8 cellular contexts compared by ENCODE assay signal in genomic region chr6:33199687-33200233, GRCh38. TPM values are rescaled to one million over a fixed set of nuclear protein-coding genes. Genes with fewer than 3 reads are reported as not detected.
DNase-seq lines count a peak whose midpoint lies in the region; ATAC-seq, FAIRE-seq and TF ChIP-seq lines count a peak whose summit lies in the region.

No MANE protein-coding gene starts in this region.

- H3K79me1 ChIP-seq in H1 (ENCODE audit: low read depth, low read length) = peaks cover 16% of the 10 kb centered on the region

- H3K18ac ChIP-seq in H1 (ENCODE audit: extremely low read depth, low read length) = peak overlapping the region; percentile 26

- H4K5ac ChIP-seq in H1 (ENCODE audit: insufficient read length, low read depth, low read length) = no peak overlapping the region

- H3K4me1 ChIP-seq in H1 (replicated peaks in 1 of 4; ENCODE audit: control insufficient read depth in 3 of 4, insufficient read depth in 4 of 4, low read length in 3 of 4) (peaks cover 8 to 25% (median 9%) of the 10 kb centered on the region in 4 experiments), mucosa of descending colon (ENCODE audit: low read depth) (peaks cover 44% of the 10 kb centered on the region)

- H3K79me2 ChIP-seq in H1 (ENCODE audit: control insufficient read depth in 1 of 2, insufficient read depth in 2 of 2, low read length in 2 of 2) = peaks cover 3 to 22% of the 10 kb centered on the region in 2 experiments; a peak in 3 of 4 replicates

- no peak overlapping the region for H2BK15ac ChIP-seq in H1 (ENCODE audit: low read length)

- peak overlapping the region; percentile 98; the same call in 1 of the 2 replicates for H4K8ac ChIP-seq in H1 (ENCODE audit: extremely low read depth, insufficient read depth, low read length)

- CTCF ChIA-PET in activated CD4-positive, alpha-beta T cell treated with anti-CD3 and anti-CD28 coated beads, Interleukin-2, amount 10 ng/mL, durations not matched to agents 7 days and 5 days (lab: Charles Lee) = interaction anchor here (0.9 to 1.9 kb wide), 3 partner anchors 9 to 75 kb away, joined by 3 to 8 read pairs (median 4); partner anchors contain the start of gene RING1
- CTCF ChIA-PET in H1 (lab: Charles Lee; ENCODE audit: partially characterized antibody) = interaction anchor here (2.8 to 3.1 kb wide), 3 partner anchors 10 to 49 kb away, joined by 8 to 30 read pairs (median 26); no protein-coding TSS in a partner anchor

- H3K14ac ChIP-seq in H1 (ENCODE audit: insufficient read length) = no peak overlapping the region

- no peak overlapping the region for H2BK120ac ChIP-seq in H1 (replicated peaks; ENCODE audit: low read depth, low read length)

- TF ChIP-seq EP300 in H1 (IDR thresholded peaks at IDR 0.05; ENCODE audit: borderline replicate concordance in 1 of 2, low read depth in 2 of 2, low read length in 2 of 2) = no peak

- peak overlapping the region; percentile 100 for H3K4me3 Mint-ChIP-seq in activated CD4-positive, alpha-beta T cell treated with anti-CD3 and anti-CD28 coated beads, Interleukin-2, amount 10 ng/mL, durations not matched to agents 7 days and 5 days
- peak overlapping the region; percentile 99 to 100 for H3K4me3 Mint-ChIP-seq in stimulated activated naive B cell treated with anti-CD40 and anti-IgM and Interleukin-4, amounts not matched to agents 10 μg/mL and 1 μg/mL and 100 μg/mL, for 72 hours

- no peak overlapping the region for H2BK20ac ChIP-seq in H1 (ENCODE audit: low read length)

- no peak overlapping the region; the same call in 1 of the 2 replicates for H2BK12ac ChIP-seq in H1 (ENCODE audit: low read depth, low read length)

- H3K56ac ChIP-seq in H1 (replicated peaks; ENCODE audit: insufficient read length, low read depth, low read length) = no peak overlapping the region

- no peaks in the 10 kb centered on the region for H3K27me3 Mint-ChIP-seq in activated CD4-positive, alpha-beta T cell treated with anti-CD3 and anti-CD28 coated beads, Interleukin-2, amount 10 ng/mL, durations not matched to agents 7 days and 5 days
- no peaks in the 10 kb centered on the region for H3K27me3 Mint-ChIP-seq in stimulated activated naive B cell treated with anti-CD40 and anti-IgM and Interleukin-4, amounts not matched to agents 10 μg/mL and 1 μg/mL and 100 μg/mL, for 72 hours

- peak overlapping the region; percentile 96 to 99 for H3K4me2 ChIP-seq in H1 (ENCODE audit: insufficient read depth in 1 of 2, low read depth in 2 of 2, low read length in 2 of 2)

- H3K23ac ChIP-seq in H1 (ENCODE audit: insufficient read length) = no peak overlapping the region

- intact Hi-C loops in mucosa of descending colon (cut with DNase I, micrococcal nuclease) = no loop called here

- peak; percentile 84 for DNase-seq in NCI-H2029 (lab: John Stamatoyannopoulos, UW)
- no peak for DNase-seq in NCI-H2029 treated with DMSO at 0.1 percent for 48 hours (lab: John Stamatoyannopoulos, UW)
- peak; percentile 92 for DNase-seq in NCI-H2196 (lab: John Stamatoyannopoulos, UW; ENCODE audit: unreplicated experiment)
- DNase-seq in activated CD4-positive, alpha-beta T cell treated with anti-CD3 and anti-CD28 coated beads, Interleukin-2, amount 10 ng/mL, durations not matched to agents 7 days and 5 days = peak; percentile 79
- peak in 1 of 2 experiments; percentile 73 for DNase-seq in H1 (ENCODE audit: low read depth in 1 of 2, low spot score in 2 of 2)
- DNase-seq in mucosa of descending colon = peak in 2 of 3 donors; percentile 82 to 88
- peak; percentile 56 for DNase-seq in stimulated activated naive B cell treated with anti-CD40 and anti-IgM and Interleukin-4, amounts not matched to agents 10 μg/mL and 1 μg/mL and 100 μg/mL, for 72 hours

- peak overlapping the region; percentile 93; the same call in 1 of the 2 replicates for H3K27ac ChIP-seq in H1 (ENCODE audit: low read depth, low read length)

- H3K36me3 Mint-ChIP-seq in activated CD4-positive, alpha-beta T cell treated with anti-CD3 and anti-CD28 coated beads, Interleukin-2, amount 10 ng/mL, durations not matched to agents 7 days and 5 days (ENCODE audit: low read depth) = peaks cover 51% of the 10 kb centered on the region
- peaks cover 44 to 68% of the 10 kb centered on the region in 2 donors for H3K36me3 Mint-ChIP-seq in stimulated activated naive B cell treated with anti-CD40 and anti-IgM and Interleukin-4, amounts not matched to agents 10 μg/mL and 1 μg/mL and 100 μg/mL, for 72 hours

- 5% methylated on average over 14 of the region's 26 CpGs; no CpG with 5 or more reads in 1 of the 2 experiments for WGBS in H1 (ENCODE audit: extremely low coverage in 1 of 2, insufficient coverage in 1 of 2, insufficient read length in 1 of 2, insufficient replicate concordance in 2 of 2, low coverage in 1 of 2, low lambda C conversion rate in 2 of 2, missing lambda C conversion rate in 1 of 2), 2 experiments

- peak overlapping the region; percentile 96 for H2BK5ac ChIP-seq in H1 (ENCODE audit: low read depth, low read length)

- no peak for TF ChIP-seq CTCF in H1 (IDR thresholded peaks at IDR 0.05; ENCODE audit: control extremely low read depth in 1 of 3, insufficient read depth in 1 of 3, low read depth in 1 of 3, low read length in 3 of 3)
- TF ChIP-seq CTCF in mucosa of descending colon (IDR thresholded peaks at IDR 0.05) = no peak

- TF ChIP-seq POLR2A in H1 (IDR thresholded peaks at IDR 0.05; ENCODE audit: control extremely low read depth in 1 of 2, low read depth in 2 of 2, low read length in 2 of 2) = no peak

- peaks cover 5 to 23% of the 10 kb centered on the region in 2 experiments for H4K20me1 ChIP-seq in H1 (replicated peaks in 1 of 2; ENCODE audit: control insufficient read depth in 1 of 2, insufficient read depth in 2 of 2, low read length in 2 of 2)

- peaks cover 7 to 30% (median 20%) of the 10 kb centered on the region in 4 experiments for H3K36me3 ChIP-seq in H1 (ENCODE audit: control insufficient read depth in 2 of 4, insufficient read depth in 4 of 4, low read length in 3 of 4)
- peaks cover 8% of the 10 kb centered on the region for H3K36me3 ChIP-seq in mucosa of descending colon (ENCODE audit: low read depth)

- H3K9me3 ChIP-seq in H1 (ENCODE audit: insufficient read depth in 2 of 2, low read depth in 1 of 2, low read length in 1 of 2) = no peaks in the 10 kb centered on the region
- H3K9me3 ChIP-seq in mucosa of descending colon = no peaks in the 10 kb centered on the region

- H3K27me3 ChIP-seq in H1 (replicated peaks in 1 of 4; ENCODE audit: control insufficient read depth in 3 of 4, extremely low read depth in 1 of 4, insufficient read depth in 3 of 4, low read length in 3 of 4) = no peaks in the 10 kb centered on the region

- no peaks in the 10 kb centered on the region for H3K9me3 Mint-ChIP-seq in activated CD4-positive, alpha-beta T cell treated with anti-CD3 and anti-CD28 coated beads, Interleukin-2, amount 10 ng/mL, durations not matched to agents 7 days and 5 days
- no peaks in the 10 kb centered on the region for H3K9me3 Mint-ChIP-seq in stimulated activated naive B cell treated with anti-CD40 and anti-IgM and Interleukin-4, amounts not matched to agents 10 μg/mL and 1 μg/mL and 100 μg/mL, for 72 hours

- no peak overlapping the region for H3K4ac ChIP-seq in H1 (replicated peaks; ENCODE audit: insufficient read length, low read depth, low read length)

- H2AK5ac ChIP-seq in H1 (ENCODE audit: low read depth, low read length) = no peak overlapping the region; the same call in 1 of the 2 replicates

- H3K23me2 ChIP-seq in H1 (ENCODE audit: low read depth, low read length) = peaks cover 15% of the 10 kb centered on the region

- H4K91ac ChIP-seq in H1 (replicated peaks; ENCODE audit: insufficient read length, low read length) = no peak overlapping the region

- peak overlapping the region; percentile 87 to 89 (median 88) for H3K4me3 ChIP-seq in H1 (ENCODE audit: extremely low read depth in 1 of 4, insufficient read depth in 2 of 4, low read depth in 3 of 4, low read length in 4 of 4)
- H3K4me3 ChIP-seq in mucosa of descending colon = peak overlapping the region; percentile 86

- peak overlapping the region; percentile 51; the same call in 1 of the 2 replicates for H2AFZ ChIP-seq in H1 (ENCODE audit: low read length)

- FAIRE-seq in H1 (lab: Jason Lieb, UNC) = no peak

- peak overlapping the region; percentile 74 for H3K27ac Mint-ChIP-seq in activated CD4-positive, alpha-beta T cell treated with anti-CD3 and anti-CD28 coated beads, Interleukin-2, amount 10 ng/mL, durations not matched to agents 7 days and 5 days
- peak overlapping the region; percentile 70 for H3K27ac Mint-ChIP-seq in stimulated activated naive B cell treated with anti-CD40 and anti-IgM and Interleukin-4, amounts not matched to agents 10 μg/mL and 1 μg/mL and 100 μg/mL, for 72 hours

- POLR2A ChIA-PET in activated CD4-positive, alpha-beta T cell treated with anti-CD3 and anti-CD28 coated beads, Interleukin-2, amount 10 ng/mL, durations not matched to agents 7 days and 5 days (lab: Charles Lee) = no interaction called here
- POLR2A ChIA-PET in H1 (lab: Charles Lee; ENCODE audit: partially characterized antibody) = interaction anchor here (0.6 to 1.7 kb wide), 10 partner anchors 10 to 229 kb away, joined by 3 to 7 read pairs (median 3); partner anchors contain the start of genes B3GALT4, RPS18 and VPS52

- ATAC-seq in HG02759 (IDR thresholded peaks at IDR 0.05; ENCODE audit: unreplicated experiment) (peak; percentile 20), mucosa of descending colon (peak; percentile 57)
- peak; percentile 42 to 46 for ATAC-seq in stimulated activated naive B cell treated with anti-CD40 and anti-IgM and Interleukin-4, amounts not matched to agents 10 μg/mL and 1 μg/mL and 100 μg/mL, for 72 hours (replicated peaks)

- peak overlapping the region; percentile 42 to 96 (median 62); a peak in 6 of 7 replicates for H3K9ac ChIP-seq in H1 (replicated peaks in 1 of 4; ENCODE audit: extremely low read depth in 1 of 4, low read depth in 3 of 4, low read length in 3 of 4)

- TF ChIP-seq RAD21 in H1 (IDR thresholded peaks at IDR 0.05 in 1 of 2, conservative IDR thresholded peaks at IDR 0.05 in 1 of 2; ENCODE audit: low read depth in 2 of 2, low read length in 2 of 2) = no peak

- peaks cover 62% of the 10 kb centered on the region for H3K4me1 Mint-ChIP-seq in activated CD4-positive, alpha-beta T cell treated with anti-CD3 and anti-CD28 coated beads, Interleukin-2, amount 10 ng/mL, durations not matched to agents 7 days and 5 days
- H3K4me1 Mint-ChIP-seq in stimulated activated naive B cell treated with anti-CD40 and anti-IgM and Interleukin-4, amounts not matched to agents 10 μg/mL and 1 μg/mL and 100 μg/mL, for 72 hours = peaks cover 61 to 68% of the 10 kb centered on the region in 2 donors

RNA-seq across cellular contexts. Expression of gene RXRB, which starts 0.7 kb away (rescaled TPM):
- 10 to 100 TPM; 45.0 to 46.2 TPM for total RNA-seq in activated CD4-positive, alpha-beta T cell treated with anti-CD3 and anti-CD28 coated beads, Interleukin-2, amount 10 ng/mL, durations not matched to agents 7 days and 5 days
- total RNA-seq in H1 (2021; fragmentation: NEBNext Ultra II Directional; extraction: Animal tissue kit (Norgen Biotek cat#: 25700)) = 17.8 and 18.1 TPM in 2 replicates
- 13.0 and 13.9 TPM in 2 replicates for polyA plus RNA-seq in H1 (2011; rRNA removed)
- polyA plus RNA-seq in H1 (2011; cell fraction: cytosol; rRNA removed) = 16.9 TPM
- polyA plus RNA-seq in H1 (2011; cell fraction: nucleus; rRNA removed) = 66.2 TPM
- polyA plus RNA-seq in H1 (2012, experiment 1 of 2) = 19.8 to 22.9 TPM (median 20.3 TPM) in 4 replicates
- polyA plus RNA-seq in H1 (2012, experiment 2 of 2) = 16.5 TPM
- polyA plus RNA-seq in H1 (2013, experiment 1 of 2) = 10.0 TPM
- 8.4 TPM for polyA plus RNA-seq in H1 (2013, experiment 2 of 2)
- polyA minus RNA-seq in H1 (2011; rRNA and poly(A)+ RNA removed) = 21.1 and 23.4 TPM in 2 replicates
- polyA minus RNA-seq in H1 (2011; cell fraction: cytosol; rRNA and poly(A)+ RNA removed) = 12.0 TPM
- 18.4 TPM for polyA minus RNA-seq in H1 (2011; cell fraction: nucleus; rRNA and poly(A)+ RNA removed)
- 10 to 100 TPM; 45.4 to 51.1 (median 51.1) TPM for total RNA-seq in mucosa of descending colon

RNA-seq across cellular contexts. Expression of gene SLC39A7, which starts 0.9 kb away (rescaled TPM):
- 10 to 100 TPM; 34.8 to 48.5 TPM for total RNA-seq in activated CD4-positive, alpha-beta T cell treated with anti-CD3 and anti-CD28 coated beads, Interleukin-2, amount 10 ng/mL, durations not matched to agents 7 days and 5 days
- 120 and 123 TPM in 2 replicates for total RNA-seq in H1 (2021; fragmentation: NEBNext Ultra II Directional; extraction: Animal tissue kit (Norgen Biotek cat#: 25700))
- 63.3 and 70.2 TPM in 2 replicates for polyA plus RNA-seq in H1 (2011; rRNA removed)
- 82.9 TPM for polyA plus RNA-seq in H1 (2011; cell fraction: cytosol; rRNA removed)
- polyA plus RNA-seq in H1 (2011; cell fraction: nucleus; rRNA removed) = 75.8 TPM
- polyA plus RNA-seq in H1 (2012, experiment 1 of 2) = 144 to 176 TPM (median 153 TPM) in 4 replicates
- 57.8 TPM for polyA plus RNA-seq in H1 (2012, experiment 2 of 2)
- 66.7 TPM for polyA plus RNA-seq in H1 (2013, experiment 1 of 2)
- 81.1 TPM for polyA plus RNA-seq in H1 (2013, experiment 2 of 2)
- 86.6 and 90.3 TPM in 2 replicates for polyA minus RNA-seq in H1 (2011; rRNA and poly(A)+ RNA removed)
- polyA minus RNA-seq in H1 (2011; cell fraction: cytosol; rRNA and poly(A)+ RNA removed) = 34.1 TPM
- 29.8 TPM for polyA minus RNA-seq in H1 (2011; cell fraction: nucleus; rRNA and poly(A)+ RNA removed)
- total RNA-seq in mucosa of descending colon = 100 to 1,000 TPM in 2 of 3 donors, 10 to 100 TPM in 1; 96.9 to 159 (median 106) TPM

RNA-seq across cellular contexts. Expression of gene HSD17B8, which starts 4.7 kb away (rescaled TPM):
- total RNA-seq in activated CD4-positive, alpha-beta T cell treated with anti-CD3 and anti-CD28 coated beads, Interleukin-2, amount 10 ng/mL, durations not matched to agents 7 days and 5 days = 10 to 100 TPM; 11.0 to 13.6 TPM
- total RNA-seq in H1 (2021; fragmentation: NEBNext Ultra II Directional; extraction: Animal tissue kit (Norgen Biotek cat#: 25700)) = 3.3 and 3.6 TPM in 2 replicates
- 17.1 and 22.0 TPM in 2 replicates for polyA plus RNA-seq in H1 (2011; rRNA removed)
- 19.1 TPM for polyA plus RNA-seq in H1 (2011; cell fraction: cytosol; rRNA removed)
- polyA plus RNA-seq in H1 (2011; cell fraction: nucleus; rRNA removed) = 14.9 TPM
- polyA plus RNA-seq in H1 (2012, experiment 1 of 2) = 5.5 to 9.2 TPM (median 7.1 TPM) in 4 replicates
- 10.3 TPM for polyA plus RNA-seq in H1 (2012, experiment 2 of 2)
- polyA plus RNA-seq in H1 (2013, experiment 1 of 2) = 4.2 TPM
- 4.5 TPM for polyA plus RNA-seq in H1 (2013, experiment 2 of 2)
- 4.1 and 4.2 TPM in 2 replicates for polyA minus RNA-seq in H1 (2011; rRNA and poly(A)+ RNA removed)
- polyA minus RNA-seq in H1 (2011; cell fraction: cytosol; rRNA and poly(A)+ RNA removed) = 4.0 TPM
- polyA minus RNA-seq in H1 (2011; cell fraction: nucleus; rRNA and poly(A)+ RNA removed) = 4.2 TPM
- 10 to 100 TPM; 12.3 to 23.2 (median 19.7) TPM for total RNA-seq in mucosa of descending colon

RNA-seq across cellular contexts. Expression of gene COL11A2, which starts 7.5 kb away (rescaled TPM):
- 1 to 10 TPM; 1.3 to 1.4 TPM for total RNA-seq in activated CD4-positive, alpha-beta T cell treated with anti-CD3 and anti-CD28 coated beads, Interleukin-2, amount 10 ng/mL, durations not matched to agents 7 days and 5 days
- 2.8 and 3.5 TPM in 2 replicates for total RNA-seq in H1 (2021; fragmentation: NEBNext Ultra II Directional; extraction: Animal tissue kit (Norgen Biotek cat#: 25700))
- 3.8 and 4.7 TPM in 2 replicates for polyA plus RNA-seq in H1 (2011; rRNA removed)
- 3.6 TPM for polyA plus RNA-seq in H1 (2011; cell fraction: cytosol; rRNA removed)
- polyA plus RNA-seq in H1 (2011; cell fraction: nucleus; rRNA removed) = 35.4 TPM
- polyA plus RNA-seq in H1 (2012, experiment 1 of 2) = 3.6 to 5.4 TPM (median 4.7 TPM) in 4 replicates
- 2.6 TPM for polyA plus RNA-seq in H1 (2012, experiment 2 of 2)
- 3.4 TPM for polyA plus RNA-seq in H1 (2013, experiment 1 of 2)
- polyA plus RNA-seq in H1 (2013, experiment 2 of 2) = 3.2 TPM
- 1.8 and 2.2 TPM in 2 replicates for polyA minus RNA-seq in H1 (2011; rRNA and poly(A)+ RNA removed)
- polyA minus RNA-seq in H1 (2011; cell fraction: cytosol; rRNA and poly(A)+ RNA removed) = 0.59 TPM
- polyA minus RNA-seq in H1 (2011; cell fraction: nucleus; rRNA and poly(A)+ RNA removed) = 3.3 TPM
- total RNA-seq in mucosa of descending colon = 1 to 10 TPM in 1 of 3 donors, under 1 TPM in 2; 0.27 to 1.1 (median 0.52) TPM

RNA-seq across cellular contexts. Expression of gene RING1, which starts 8.5 kb away (rescaled TPM):
- total RNA-seq in activated CD4-positive, alpha-beta T cell treated with anti-CD3 and anti-CD28 coated beads, Interleukin-2, amount 10 ng/mL, durations not matched to agents 7 days and 5 days = 10 to 100 TPM; 38.1 to 44.0 TPM
- total RNA-seq in H1 (2021; fragmentation: NEBNext Ultra II Directional; extraction: Animal tissue kit (Norgen Biotek cat#: 25700)) = 26.0 and 27.4 TPM in 2 replicates
- polyA plus RNA-seq in H1 (2011; rRNA removed) = 16.4 and 26.0 TPM in 2 replicates
- polyA plus RNA-seq in H1 (2011; cell fraction: cytosol; rRNA removed) = 21.6 TPM
- 47.7 TPM for polyA plus RNA-seq in H1 (2011; cell fraction: nucleus; rRNA removed)
- polyA plus RNA-seq in H1 (2012, experiment 1 of 2) = 28.0 to 35.2 TPM (median 32.1 TPM) in 4 replicates
- polyA plus RNA-seq in H1 (2012, experiment 2 of 2) = 17.7 TPM
- 20.9 TPM for polyA plus RNA-seq in H1 (2013, experiment 1 of 2)
- 20.0 TPM for polyA plus RNA-seq in H1 (2013, experiment 2 of 2)
- 12.0 and 14.3 TPM in 2 replicates for polyA minus RNA-seq in H1 (2011; rRNA and poly(A)+ RNA removed)
- polyA minus RNA-seq in H1 (2011; cell fraction: cytosol; rRNA and poly(A)+ RNA removed) = 9.2 TPM
- polyA minus RNA-seq in H1 (2011; cell fraction: nucleus; rRNA and poly(A)+ RNA removed) = 6.3 TPM
- 10 to 100 TPM; 28.4 to 45.1 (median 30.3) TPM for total RNA-seq in mucosa of descending colon
